Comparison of ENCODE assay signal across 13 cellular contexts in the genomic region with DNA sequence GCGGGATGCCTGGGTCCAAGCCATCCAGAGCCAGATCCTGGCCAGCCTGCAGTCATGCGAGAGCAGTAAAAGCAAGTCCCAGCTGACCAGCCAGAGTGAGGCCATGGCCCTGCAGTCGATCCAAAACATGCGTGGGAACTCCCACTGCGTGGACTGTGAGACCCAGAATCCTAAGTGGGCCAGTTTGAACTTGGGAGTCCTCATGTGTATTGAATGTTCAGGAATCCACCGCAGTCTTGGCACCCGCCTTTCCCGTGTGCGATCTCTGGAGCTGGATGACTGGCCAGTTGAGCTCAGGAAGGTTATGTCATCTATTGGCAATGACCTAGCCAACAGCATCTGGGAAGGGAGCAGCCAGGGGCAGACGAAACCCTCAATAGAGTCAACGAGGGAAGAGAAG. TPM values are rescaled to one million over a fixed set of nuclear protein-coding genes. Genes with fewer than 3 reads are reported as not detected.
"Had no signal": no experiment of that assay in that cellular context is flagged by ENCODE, and none has a peak within 500 bp of the region (broad histone marks: within the 10 kb centered on the region; RNA-seq: fewer than 3 reads in every experiment).

No MANE protein-coding gene starts in this region.

RNA-seq across cellular contexts. Expression of a gene that starts 11.0 kb away (rescaled TPM):
- total RNA-seq: stomach, subcutaneous adipose tissue, temporal lobe, testis, thoracic aorta, thyroid gland, tibial nerve, transverse colon, upper lobe of left lung, upper lobe of right lung, ureter, urinary bladder, uterus had no signal
- polyA plus RNA-seq: urinary bladder had no signal
